8 cellular contexts compared by ENCODE assay signal in genomic region chr6:139134817-139135577, GRCh38. TPM values are rescaled to one million over a fixed set of nuclear protein-coding genes. Genes with fewer than 3 reads are reported as not detected.
A peak's percentile ranks its signal among the peaks of the same experiment; 100 is the strongest.
DNase-seq lines count a peak whose midpoint lies in the region; ATAC-seq, FAIRE-seq and TF ChIP-seq lines count a peak whose summit lies in the region.

HECA (plus strand) TSS chr6:139135080; CDS start chr6:139135397, 317 bp downstream.

- ATAC-seq in GM19397 (IDR thresholded peaks at IDR 0.05; ENCODE audit: unreplicated experiment) (peak; percentile 88), HG03565 (IDR thresholded peaks at IDR 0.05; ENCODE audit: unreplicated experiment) (peak; percentile 81), HepG2 (peak; percentile 76)

- in situ Hi-C loops in HepG2 (cut with HindIII; ENCODE audit: extremely low pct_ligation_motif_present, low pct_unique_long_range_greater_than_20kb), result loop anchor here (10.0 kb wide), 1 partner anchor 230 kb away; no protein-coding TSS in a partner anchor

- H3K36me3 ChIP-seq in HepG2 (replicated peaks in 1 of 2; ENCODE audit: control insufficient read depth in 1 of 2, insufficient read depth in 2 of 2, low read length in 2 of 2), result no peaks in the 10 kb centered on the region

- WGBS in HepG2 (ENCODE audit: low lambda C conversion rate), result 4% methylated on average over 34 of the region's 105 CpGs

- peak within 1 kb of the TSS; percentile 38 for H2AFZ ChIP-seq in HepG2 (ENCODE audit: low read length)

- intact Hi-C loops in HepG2 (cut with micrococcal nuclease; ENCODE audit: unreplicated experiment), result no loop called here

- no peak for TF ChIP-seq EP300 in HepG2 (IDR thresholded peaks at IDR 0.05; ENCODE audit: low read depth in 2 of 2, low read length in 2 of 2)
- no peak for TF ChIP-seq EP300 in HepG2 (CRISPR knock-in tag; IDR thresholded peaks at IDR 0.05; ENCODE audit: borderline replicate concordance)

- POLR2A ChIA-PET in HepG2 (lab: Yijun Ruan, JAX), result no interaction called here

- no peaks in the 10 kb centered on the region for H3K79me2 ChIP-seq in HepG2 (ENCODE audit: insufficient read depth, low read length)

- FAIRE-seq in HepG2 (lab: Jason Lieb, UNC), result no peak

- CTCF ChIA-PET in HepG2 (lab: Yijun Ruan, JAX; ENCODE audit: low intra/inter-chr PET ratio, low total read pairs), result no interaction called here

- DNase-seq in C1 segment of cervical spinal cord (lab: John Stamatoyannopoulos, UW) (peak; percentile 39 to 91 (median 83)), NCI-H82 (lab: John Stamatoyannopoulos, UW) (peak; percentile 90), dermis blood vessel endothelial cell (peak; percentile 97), HepG2 (ENCODE audit: low spot score) (peak; percentile 55)
- peak; percentile 99 for DNase-seq in activated CD4-positive, alpha-beta T cell treated with anti-CD3 and anti-CD28 coated beads, Interleukin-2, amount 50 U/mL, for 48 hours
- DNase-seq in stimulated activated CD4-positive, alpha-beta T cell treated with anti-CD3 and anti-CD28 coated beads, Interleukin-2, amount 100 ng/mL, for 48 hours, result peak; percentile 99

- no peak for TF ChIP-seq CTCF in HepG2 (CRISPR knock-in tag; IDR thresholded peaks at IDR 0.05)

- H3K9me3 ChIP-seq in HepG2 (ENCODE audit: low read length), result no peaks in the 10 kb centered on the region

- peak within 1 kb of the TSS; percentile 94 for H3K4me2 ChIP-seq in HepG2 (ENCODE audit: low read depth, low read length)

- no peaks in the 10 kb centered on the region for H4K20me1 ChIP-seq in HepG2 (ENCODE audit: insufficient read depth, low read length)

- peak within 1 kb of the TSS; percentile 48 to 77 (median 69) for H3K4me3 ChIP-seq in HepG2 (replicated peaks in 1 of 3; ENCODE audit: insufficient read depth in 1 of 3, low read depth in 2 of 3, low read length in 3 of 3)

- no peak for TF ChIP-seq POLR2A in HepG2 (IDR thresholded peaks at IDR 0.05; ENCODE audit: insufficient read depth in 1 of 2, low read depth in 2 of 2, low read length in 2 of 2)

- 0 out of 2 replicates have a peak, but pooled peaks cover 15% of the 10 kb centered on the region for H3K4me1 ChIP-seq in HepG2 (ENCODE audit: insufficient read depth, low read length)

- no peak within 1 kb of the TSS for H3K27ac ChIP-seq in HepG2 (ENCODE audit: extremely low read length, insufficient read depth, low read length)

- no TSS peak for BruUV-seq in HepG2 (replicated peaks; lab: Mats Ljungman, UMichigan)

- no peak for TF ChIP-seq RAD21 in HepG2 (CRISPR knock-in tag; IDR thresholded peaks at IDR 0.05)

- H3K27me3 ChIP-seq in HepG2 (ENCODE audit: control insufficient read depth in 1 of 2, insufficient read depth in 2 of 2, low read length in 2 of 2), result peaks cover 5 to 47% of the 10 kb centered on the region in 2 experiments; a peak in 4 of 5 replicates

- H3K9ac ChIP-seq in HepG2 (ENCODE audit: insufficient read depth, low read depth, low read length), result peak within 1 kb of the TSS; percentile 57; the same call in 1 of the 2 replicates

TF ChIP-seq in HepG2, 621 proteins besides CTCF, POLR2A, EP300 and RAD21 (continues in another document):
- TF ChIP-seq GATAD1 (CRISPR knock-in tag; IDR thresholded peaks at IDR 0.05) (0 out of 2 replicates have a peak, but pooled peaks have one; percentile 43), ATF1 (CRISPR knock-in tag; IDR thresholded peaks at IDR 0.05) (peak; percentile 90), RBM39 (IDR thresholded peaks at IDR 0.05; ENCODE audit: low read depth, low read length, poor library complexity, severe bottlenecking) (peak; percentile 65), YY1 (IDR thresholded peaks at IDR 0.05; ENCODE audit: insufficient read depth, insufficient replicate concordance, low read depth, low read length) (peak; percentile 30), MAZ (IDR thresholded peaks at IDR 0.05; ENCODE audit: borderline replicate concordance, low read depth, low read length) (no peak), MAZ (CRISPR knock-in tag; IDR thresholded peaks at IDR 0.05; ENCODE audit: low read depth) (0 out of 2 replicates have a peak, but pooled peaks have one; percentile 18), MAX (IDR thresholded peaks at IDR 0.05) (peak; percentile 48), POGZ (CRISPR knock-in tag; IDR thresholded peaks at IDR 0.05) (peak; percentile 89), KDM5B (CRISPR knock-in tag; IDR thresholded peaks at IDR 0.05; ENCODE audit: borderline replicate concordance) (peak; percentile 49; the same call in 1 of the 2 replicates), RBFOX2 (IDR thresholded peaks at IDR 0.05; ENCODE audit: low read depth, low read length) (peak; percentile 51), NR2F6 (IDR thresholded peaks at IDR 0.05) (no peak), NR2F6 (CRISPR knock-in tag; IDR thresholded peaks at IDR 0.05) (peak; percentile 16; the same call in 1 of the 2 replicates), RXRA (CRISPR knock-in tag; IDR thresholded peaks at IDR 0.05) (peak; percentile 16; the same call in 1 of the 2 replicates), JUND (CRISPR knock-in tag; IDR thresholded peaks at IDR 0.05) (peak; percentile 47; the same call in 1 of the 2 replicates), GPN1 (CRISPR knock-in tag; IDR thresholded peaks at IDR 0.05; ENCODE audit: borderline replicate concordance) (0 out of 2 replicates have a peak, but pooled peaks have one; percentile 59), ZBTB25 (CRISPR knock-in tag; IDR thresholded peaks at IDR 0.05) (0 out of 2 replicates have a peak, but pooled peaks have one; percentile 33), MED1 (CRISPR knock-in tag; IDR thresholded peaks at IDR 0.05) (peak; percentile 24; the same call in 1 of the 2 replicates), PITX1 (CRISPR knock-in tag; IDR thresholded peaks at IDR 0.05) (0 out of 2 replicates have a peak, but pooled peaks have one; percentile 18), ZNF883 (CRISPR knock-in tag; IDR thresholded peaks at IDR 0.05; ENCODE audit: not compliant biosample characterization) (peak; percentile 25), THAP11 (CRISPR knock-in tag; IDR thresholded peaks at IDR 0.05) (peak; percentile 64), CBX5 (CRISPR knock-in tag; IDR thresholded peaks at IDR 0.05; ENCODE audit: borderline replicate concordance) (peak; percentile 47; the same call in 1 of the 2 replicates), PTBP1 (IDR thresholded peaks at IDR 0.05; ENCODE audit: low read depth, low read length, poor library complexity, severe bottlenecking) (peak; percentile 31)

RNA-seq across cellular contexts. Expression of gene HECA, which starts in this region (rescaled TPM):
- 37.8 and 44.6 TPM in 2 replicates for total RNA-seq in dermis blood vessel endothelial cell
- total RNA-seq in HepG2 (2016; rRNA removed; fragmentation: Illumina TruSeq; extraction: Trizol), result 0.15 and 0.18 TPM in 2 replicates
- total RNA-seq in HepG2 (2016; cell fraction: cytosol; rRNA removed; fragmentation: Illumina TruSeq; extraction: Trizol; ENCODE audit: low read depth), result 0.10 TPM in 1 of 2 replicates, not detected in the other
- total RNA-seq in HepG2 (2016; cell fraction: insoluble cytoplasmic fraction; rRNA removed; fragmentation: Illumina TruSeq; extraction: Trizol), result 0.13 and 0.17 TPM in 2 replicates
- total RNA-seq in HepG2 (2016; cell fraction: membrane; rRNA removed; fragmentation: Illumina TruSeq; extraction: Trizol), result 0.09 and 0.10 TPM in 2 replicates
- total RNA-seq in HepG2 (2016; cell fraction: nucleus; rRNA removed; fragmentation: Illumina TruSeq; extraction: Trizol), result 0.13 and 0.16 TPM in 2 replicates
- polyA plus RNA-seq in HepG2 (2011; rRNA removed), result 0.49 and 0.68 TPM in 2 replicates
- polyA plus RNA-seq in HepG2 (2011; cell fraction: cytosol; rRNA removed), result 0.25 and 0.47 TPM in 2 replicates
- polyA plus RNA-seq in HepG2 (2011; cell fraction: nucleus; rRNA removed), result 0.35 and 0.52 TPM in 2 replicates
- polyA plus RNA-seq in HepG2 (2012), result 0.87 and 1.8 TPM in 2 replicates
- not detected in 2 replicates for polyA plus RNA-seq in HepG2 (2016; cell fraction: cytosol; fragmentation: Illumina TruSeq; extraction: Trizol; ENCODE audit: low read depth)
- polyA plus RNA-seq in HepG2 (2016; cell fraction: insoluble cytoplasmic fraction; fragmentation: Illumina TruSeq; extraction: Trizol; ENCODE audit: low read depth), result 0.13 and 0.22 TPM in 2 replicates
- polyA plus RNA-seq in HepG2 (2016; cell fraction: membrane; fragmentation: Illumina TruSeq; extraction: Trizol; ENCODE audit: low read depth), result 0.03 and 0.08 TPM in 2 replicates
- 0.12 and 0.15 TPM in 2 replicates for polyA plus RNA-seq in HepG2 (2016; cell fraction: nucleus; fragmentation: Illumina TruSeq; extraction: Trizol; ENCODE audit: insufficient read depth, low read depth)
- 1.0 and 7.6 TPM in 2 replicates for polyA minus RNA-seq in HepG2 (2011; rRNA and poly(A)+ RNA removed; ENCODE audit: low replicate concordance)
- 0.70 and 1.2 TPM in 2 replicates for polyA minus RNA-seq in HepG2 (2011; cell fraction: cytosol; rRNA and poly(A)+ RNA removed)
- polyA minus RNA-seq in HepG2 (2011; cell fraction: nucleus; rRNA and poly(A)+ RNA removed), result 0.77 and 1.4 TPM in 2 replicates

Comparison
In these comparisons a context has a peak if more than half of its experiments do, and no peak if none do; other contexts are left out.
1. RNA of gene HECA (total RNA-seq): 37.8 to 44.6 TPM in dermis blood vessel endothelial cell; 0.09 to 0.18 TPM in HepG2; every median in the first group is over 10 times any median in the second.
2. Peak in every context shown above with its lines, with median percentiles within 50 percentile points of each other: DNase-seq and ATAC-seq.